Comparison of ENCODE assay signal across 17 cellular contexts in the genomic region with DNA sequence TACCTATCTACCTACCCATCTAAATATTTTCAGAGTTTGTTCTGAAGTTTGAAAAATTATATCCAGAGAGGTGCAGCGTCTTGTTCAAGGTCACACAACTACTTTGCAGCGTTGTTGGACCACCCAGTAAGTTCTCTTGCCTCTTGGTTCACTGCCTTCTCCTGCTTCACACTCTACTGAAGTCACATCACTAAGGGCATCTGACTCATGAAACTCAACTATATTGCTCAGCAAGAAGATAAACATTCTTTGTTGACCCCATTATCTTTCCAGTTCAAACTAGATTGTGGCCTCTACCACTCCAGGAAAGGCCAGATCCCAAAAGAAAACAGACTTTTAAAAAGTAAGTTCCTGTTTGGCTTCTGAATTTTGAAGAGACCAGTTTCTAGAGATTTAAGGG.
"Had no signal": no experiment of that assay in that cellular context is flagged by ENCODE, and none has a peak within 500 bp of the region (broad histone marks: within the 10 kb centered on the region; RNA-seq: fewer than 3 reads in every experiment).

No MANE protein-coding gene starts in this region.

- H3K4me3 ChIP-seq: stomach, thoracic aorta, upper lobe of right lung had no signal

- H3K9me3 ChIP-seq: stomach, thoracic aorta, upper lobe of right lung had no signal

- ATAC-seq: activated T-helper 17 cell treated with anti-CD3 and anti-CD28 coated beads, Interleukin-2, amount 50 U/mL, for 72 hours; left ventricle myocardium superior; right cardiac atrium; upper lobe of right lung had no signal

- H3K36me3 ChIP-seq: stomach, thoracic aorta, upper lobe of right lung had no signal

- DNase-seq: activated CD4-positive, alpha-beta T cell treated with anti-CD3 and anti-CD28 coated beads, Interleukin-2, amount 50 U/mL, for 48 hours; activated naive CD4-positive, alpha-beta T cell treated with Interleukin-2 at 50 U/mL for 16 hours; aorta; dermis blood vessel endothelial cell; islet precursor cell; left ventricle myocardium superior; occipital lobe; right cardiac atrium; small intestine; stomach; T-helper 1 cell; T1000; upper lobe of right lung had no signal

- H3K27me3 ChIP-seq: stomach, upper lobe of right lung had no signal

- H3K27ac ChIP-seq: epithelial cell of prostate, stomach, thoracic aorta, upper lobe of right lung, VCaP had no signal
